1 cellular context compared by ENCODE assay signal in the genomic region with DNA sequence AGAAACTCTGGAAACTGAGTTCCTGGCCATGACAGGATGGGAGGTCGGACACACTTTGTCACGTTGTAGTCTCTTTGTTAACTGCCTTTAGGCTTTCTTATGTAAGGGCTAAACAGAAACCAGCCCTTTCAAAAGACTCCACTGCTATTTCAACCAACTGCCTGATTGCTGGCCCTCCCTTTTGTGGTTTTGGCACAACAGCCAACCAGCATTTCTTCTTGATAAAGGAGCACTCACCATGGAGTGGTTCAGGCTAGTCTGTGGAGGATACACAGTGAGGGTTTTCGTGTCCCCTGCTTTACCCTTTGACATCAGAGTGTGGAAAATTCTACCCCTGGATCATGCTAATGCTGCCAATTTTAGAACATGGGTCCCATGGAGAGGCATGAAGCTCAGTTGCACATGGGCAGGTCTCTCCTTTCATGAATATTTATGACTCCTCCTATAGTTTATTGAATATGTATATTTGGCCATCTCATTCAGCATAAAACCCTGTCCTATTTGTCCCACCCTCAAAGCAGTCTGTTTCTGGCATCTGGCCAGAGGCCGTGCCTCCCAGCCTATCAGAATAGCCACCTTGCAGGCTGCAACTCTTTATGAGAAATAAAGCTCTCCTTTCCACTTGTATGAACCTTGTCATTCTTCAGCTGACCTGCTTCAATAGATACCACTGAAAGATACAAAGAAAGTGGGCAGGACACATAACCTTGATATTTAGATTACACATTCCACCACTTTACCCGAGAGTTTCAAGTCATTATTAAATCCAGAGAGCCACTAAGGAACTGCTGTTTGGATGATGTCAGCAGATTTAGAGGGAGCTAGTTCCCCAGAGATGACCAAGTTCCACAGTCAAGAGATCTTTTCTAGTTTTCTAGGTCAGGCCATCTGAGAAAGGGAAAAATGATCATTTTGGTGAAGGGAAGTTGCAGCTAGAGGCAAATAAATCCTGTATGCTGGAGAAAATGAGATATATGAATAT.
TF ChIP-seq lines count a peak whose summit lies in the region.

No MANE protein-coding gene starts in this region.

TF ChIP-seq in HepG2, 621 proteins besides CTCF, POLR2A, EP300 and RAD21 (continued from another document):
- no peak for TF ChIP-seq KDM5B (CRISPR knock-in tag; IDR thresholded peaks at IDR 0.05; ENCODE audit: borderline replicate concordance)
- no peak for TF ChIP-seq ZBTB7B (CRISPR knock-in tag; IDR thresholded peaks at IDR 0.05)
- peak; percentile 80 to 86 for TF ChIP-seq MAFK (conservative IDR thresholded peaks at IDR 0.05 in 1 of 2, IDR thresholded peaks at IDR 0.05 in 1 of 2; ENCODE audit: low read length in 2 of 2)
- no peak for TF ChIP-seq KLF12 (CRISPR knock-in tag; IDR thresholded peaks at IDR 0.05; ENCODE audit: borderline replicate concordance)
TF ChIP-seq in HepG2: peak in this region for 2.
